In the genomic region with DNA sequence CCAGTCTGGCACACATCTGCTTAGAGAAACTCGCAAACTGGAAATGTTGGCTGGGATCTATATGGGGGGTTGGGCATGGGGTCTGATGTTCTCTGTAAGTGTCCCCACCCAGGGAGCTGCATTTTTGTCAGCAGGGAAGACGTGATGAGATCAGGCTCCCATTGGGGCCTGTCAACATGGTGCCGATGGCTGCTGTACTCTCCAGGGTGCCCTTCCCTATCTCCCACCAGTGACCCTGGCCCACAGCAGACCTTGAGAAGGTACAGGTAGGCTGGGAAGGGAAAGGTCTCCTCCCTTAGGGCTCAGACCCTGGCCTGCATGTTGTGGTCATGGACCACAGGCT, we compare ENCODE assay signal across 20 cellular contexts.
A peak's percentile ranks its signal among the peaks of the same experiment; 100 is the strongest.
DNase-seq lines count a peak whose midpoint lies in the region; ATAC-seq, FAIRE-seq and TF ChIP-seq lines count a peak whose summit lies in the region.
"Had no signal": no experiment of that assay in that cellular context is flagged by ENCODE, and none has a peak within 500 bp of the region (broad histone marks: within the 10 kb centered on the region; RNA-seq: fewer than 3 reads in every experiment).

No MANE protein-coding gene starts in this region.

- no peak for TF ChIP-seq RAD21 in A549 (conservative IDR thresholded peaks at IDR 0.05 in 1 of 2, IDR thresholded peaks at IDR 0.05 in 1 of 2)

- no peak for DNase-seq in A549 (ENCODE audit: low read depth in 1 of 2, low spot score in 1 of 2)
- no peak for DNase-seq in SJCRH30
- DNase-seq in progenitor cell of endocrine pancreas (ENCODE audit: low spot score, unreplicated experiment) = peak; percentile 7
- no peak for DNase-seq in tibial nerve (ENCODE audit: low spot score in 2 of 2)
- DNase-seq: activated CD4-positive, alpha-beta T cell treated with anti-CD3 and anti-CD28 coated beads, Interleukin-2, amount 10 ng/mL, durations not matched to agents 7 days and 5 days; activated T-cell treated with anti-CD3 and anti-CD28 coated beads, Interleukin-2, amount 50 U/mL, for 24 hours; left ventricle myocardium inferior; naive thymus-derived CD4-positive, alpha-beta T cell; NCI-H1436; RPMI8226; testis had no signal

- peaks cover 5% of the 10 kb centered on the region for H3K27me3 Mint-ChIP-seq in progenitor cell of endocrine pancreas

- H3K4me3 Mint-ChIP-seq in progenitor cell of endocrine pancreas (ENCODE audit: low read depth) = no peak overlapping the region
- H3K4me3 Mint-ChIP-seq: activated CD4-positive, alpha-beta T cell treated with anti-CD3 and anti-CD28 coated beads, Interleukin-2, amount 10 ng/mL, durations not matched to agents 7 days and 5 days; activated naive CD8-positive, alpha-beta T cell; activated T-cell treated with anti-CD3 and anti-CD28 coated beads, Interleukin-2, amount 50 U/mL, for 24 hours; dendritic cell treated with granulocyte-macrophage colony-stimulating factor and Interleukin-4, amounts not matched to agents 40 ng/mL and 50 ng/mL, for 4 days; naive thymus-derived CD4-positive, alpha-beta T cell had no signal

- ATAC-seq in A549 (no peak), gastroesophageal sphincter (no peak), GM21786 (IDR thresholded peaks at IDR 0.05; ENCODE audit: unreplicated experiment) (no peak), GM21825 (IDR thresholded peaks at IDR 0.05; ENCODE audit: unreplicated experiment) (no peak), HG03571 (IDR thresholded peaks at IDR 0.05; ENCODE audit: unreplicated experiment) (no peak)
- ATAC-seq: naive thymus-derived CD4-positive, alpha-beta T cell had no signal

- H3K4me1 ChIP-seq in A549 (peaks cover 19% of the 10 kb centered on the region), SJCRH30 (peaks cover 84% of the 10 kb centered on the region), gastroesophageal sphincter (peaks cover 0 to 45% (median 8%) of the 10 kb centered on the region in 3 donors), tibial nerve (no peaks in the 10 kb centered on the region)
- H3K4me1 ChIP-seq: left ventricle myocardium inferior, testis had no signal

- POLR2A ChIA-PET in A549 (lab: Yijun Ruan, JAX) = no interaction called here

- H3K4me3 ChIP-seq in A549 = no peak overlapping the region
- H3K4me3 ChIP-seq in SJCRH30 = no peak overlapping the region
- no peak overlapping the region for H3K4me3 ChIP-seq in gastroesophageal sphincter
- no peak overlapping the region for H3K4me3 ChIP-seq in tibial nerve
- H3K4me3 ChIP-seq: left ventricle myocardium inferior, spleen, testis had no signal

- peak overlapping the region; percentile 44; the same call in 2 of the 3 replicates for H3K4me2 ChIP-seq in A549

- H3K4me1 Mint-ChIP-seq in progenitor cell of endocrine pancreas (ENCODE audit: low read depth) = peaks cover 9% of the 10 kb centered on the region
- H3K4me1 Mint-ChIP-seq: activated CD4-positive, alpha-beta T cell treated with anti-CD3 and anti-CD28 coated beads, Interleukin-2, amount 10 ng/mL, durations not matched to agents 7 days and 5 days; naive thymus-derived CD4-positive, alpha-beta T cell had no signal

- TF ChIP-seq EP300 in A549 (IDR thresholded peaks at IDR 0.05) (no peak), gastroesophageal sphincter (IDR thresholded peaks at IDR 0.05) (no peak), tibial nerve (IDR thresholded peaks at IDR 0.05) (no peak)

- TF ChIP-seq POLR2A in A549 (IDR thresholded peaks at IDR 0.05; ENCODE audit: low read length) (no peak), gastroesophageal sphincter (IDR thresholded peaks at IDR 0.05) (no peak), tibial nerve (IDR thresholded peaks at IDR 0.05) (no peak)

- H3K9me3 ChIP-seq in A549 (no peaks in the 10 kb centered on the region), SJCRH30 (replicated peaks) (no peaks in the 10 kb centered on the region), gastroesophageal sphincter (no peaks in the 10 kb centered on the region), tibial nerve (no peaks in the 10 kb centered on the region)
- H3K9me3 ChIP-seq: left ventricle myocardium inferior, spleen, testis had no signal

- 100% methylated on average over 3 of the region's 3 CpGs for WGBS in A549 (ENCODE audit: missing lambda C conversion rate)
- WGBS in gastroesophageal sphincter (ENCODE audit: low coverage in 1 of 2), 2 donors = 43% methylated on average over 1 of the region's 3 CpGs; no CpG with 5 or more reads in 1 of the 2 donors
- whole genome bisulfite sequencing in tibial nerve, 2 donors = 82 to 93% methylated on average over 1 to 3 of the region's 3 CpGs

- H3K27ac ChIP-seq in A549 (peak overlapping the region; percentile 62 to 83; a peak in 4 of 6 replicates), SJCRH30 (peak overlapping the region; percentile 71), gastroesophageal sphincter (peak overlapping the region in 3 of 4 donors; percentile 63 to 73 (median 69)), tibial nerve (no peak overlapping the region)
- H3K27ac ChIP-seq: left ventricle myocardium inferior, testis had no signal

- TF ChIP-seq CTCF in A549 (IDR thresholded peaks at IDR 0.05) (no peak), gastroesophageal sphincter (IDR thresholded peaks at IDR 0.05) (no peak), progenitor cell of endocrine pancreas (IDR thresholded peaks at IDR 0.05; ENCODE audit: unreplicated experiment) (no peak), tibial nerve (IDR thresholded peaks at IDR 0.05) (no peak)

- H3K27me3 ChIP-seq in SJCRH30 (no peaks in the 10 kb centered on the region), gastroesophageal sphincter (no peaks in the 10 kb centered on the region), tibial nerve (no peaks in the 10 kb centered on the region)
- H3K27me3 ChIP-seq: brain microvascular endothelial cell, testis had no signal

- H3K36me3 Mint-ChIP-seq in progenitor cell of endocrine pancreas (ENCODE audit: insufficient read depth) = no peaks in the 10 kb centered on the region
- H3K36me3 Mint-ChIP-seq: activated naive CD8-positive, alpha-beta T cell; naive thymus-derived CD4-positive, alpha-beta T cell had no signal

- no peak overlapping the region for H3K27ac Mint-ChIP-seq in progenitor cell of endocrine pancreas
- H3K27ac Mint-ChIP-seq: activated CD4-positive, alpha-beta T cell treated with anti-CD3 and anti-CD28 coated beads, Interleukin-2, amount 10 ng/mL, durations not matched to agents 7 days and 5 days; activated naive CD8-positive, alpha-beta T cell; activated T-cell treated with anti-CD3 and anti-CD28 coated beads, Interleukin-2, amount 50 U/mL, for 24 hours; naive thymus-derived CD4-positive, alpha-beta T cell had no signal

- CTCF ChIA-PET in A549 (lab: Yijun Ruan, JAX) = interaction anchor here (0.7 to 6.1 kb wide), 6 partner anchors 13 to 97 kb away, joined by 3 to 40 read pairs (median 4); no protein-coding TSS in a partner anchor

- no peak for FAIRE-seq in A549 (lab: Jason Lieb, UNC)
- FAIRE-seq: GM12892 had no signal

- no peaks in the 10 kb centered on the region for H3K9me3 Mint-ChIP-seq in progenitor cell of endocrine pancreas (ENCODE audit: low read depth)
- H3K9me3 Mint-ChIP-seq: activated CD4-positive, alpha-beta T cell treated with anti-CD3 and anti-CD28 coated beads, Interleukin-2, amount 10 ng/mL, durations not matched to agents 7 days and 5 days; activated T-cell treated with anti-CD3 and anti-CD28 coated beads, Interleukin-2, amount 50 U/mL, for 24 hours; dendritic cell treated with granulocyte-macrophage colony-stimulating factor and Interleukin-4, amounts not matched to agents 40 ng/mL and 50 ng/mL, for 4 days had no signal

- no peaks in the 10 kb centered on the region for H3K36me3 ChIP-seq in SJCRH30
- H3K36me3 ChIP-seq in gastroesophageal sphincter = no peaks in the 10 kb centered on the region
- no peaks in the 10 kb centered on the region for H3K36me3 ChIP-seq in tibial nerve
- H3K36me3 ChIP-seq: brain microvascular endothelial cell, left ventricle myocardium inferior, spleen had no signal

TF ChIP-seq in A549, 52 proteins besides CTCF, POLR2A, EP300 and RAD21:
- TF ChIP-seq MAZ (IDR thresholded peaks at IDR 0.05; ENCODE audit: borderline replicate concordance, low read depth, low read length) = no peak
- TF ChIP-seq, protein P1, sequence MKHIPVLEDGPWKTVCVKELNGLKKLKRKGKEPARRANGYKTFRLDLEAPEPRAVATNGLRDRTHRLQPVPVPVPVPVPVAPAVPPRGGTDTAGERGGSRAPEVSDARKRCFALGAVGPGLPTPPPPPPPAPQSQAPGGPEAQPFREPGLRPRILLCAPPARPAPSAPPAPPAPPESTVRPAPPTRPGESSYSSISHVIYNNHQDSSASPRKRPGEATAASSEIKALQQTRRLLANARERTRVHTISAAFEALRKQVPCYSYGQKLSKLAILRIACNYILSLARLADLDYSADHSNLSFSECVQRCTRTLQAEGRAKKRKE (CRISPR knock-in tag; IDR thresholded peaks at IDR 0.05; ENCODE audit: low read depth) = no peak
- no peak for TF ChIP-seq POLR2AphosphoS2 (conservative IDR thresholded peaks at IDR 0.05; ENCODE audit: low read length)
- TF ChIP-seq TFCP2L1 (CRISPR knock-in tag; IDR thresholded peaks at IDR 0.05) = no peak
- no peak for TF ChIP-seq HEYL (CRISPR knock-in tag; IDR thresholded peaks at IDR 0.05)
- TF ChIP-seq TP53 (CRISPR knock-in tag; IDR thresholded peaks at IDR 0.05) = no peak
- TF ChIP-seq, protein P2, sequence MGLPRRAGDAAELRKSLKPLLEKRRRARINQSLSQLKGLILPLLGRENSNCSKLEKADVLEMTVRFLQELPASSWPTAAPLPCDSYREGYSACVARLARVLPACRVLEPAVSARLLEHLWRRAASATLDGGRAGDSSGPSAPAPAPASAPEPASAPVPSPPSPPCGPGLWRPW (IDR thresholded peaks at IDR 0.05) = no peak
- TF ChIP-seq BHLHE40 (IDR thresholded peaks at IDR 0.05; ENCODE audit: low read depth, low read length) = no peak
- TF ChIP-seq ZC3H11A (IDR thresholded peaks at IDR 0.05) = no peak
- TF ChIP-seq ZSCAN20 (CRISPR knock-in tag; IDR thresholded peaks at IDR 0.05) = no peak
- TF ChIP-seq, protein P3, sequence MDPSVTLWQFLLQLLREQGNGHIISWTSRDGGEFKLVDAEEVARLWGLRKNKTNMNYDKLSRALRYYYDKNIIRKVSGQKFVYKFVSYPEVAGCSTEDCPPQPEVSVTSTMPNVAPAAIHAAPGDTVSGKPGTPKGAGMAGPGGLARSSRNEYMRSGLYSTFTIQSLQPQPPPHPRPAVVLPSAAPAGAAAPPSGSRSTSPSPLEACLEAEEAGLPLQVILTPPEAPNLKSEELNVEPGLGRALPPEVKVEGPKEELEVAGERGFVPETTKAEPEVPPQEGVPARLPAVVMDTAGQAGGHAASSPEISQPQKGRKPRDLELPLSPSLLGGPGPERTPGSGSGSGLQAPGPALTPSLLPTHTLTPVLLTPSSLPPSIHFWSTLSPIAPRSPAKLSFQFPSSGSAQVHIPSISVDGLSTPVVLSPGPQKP (IDR thresholded peaks at IDR 0.05; ENCODE audit: low read depth, low read length) = no peak
- TF ChIP-seq JUNB (IDR thresholded peaks at IDR 0.05) = no peak
- TF ChIP-seq, protein P4, sequence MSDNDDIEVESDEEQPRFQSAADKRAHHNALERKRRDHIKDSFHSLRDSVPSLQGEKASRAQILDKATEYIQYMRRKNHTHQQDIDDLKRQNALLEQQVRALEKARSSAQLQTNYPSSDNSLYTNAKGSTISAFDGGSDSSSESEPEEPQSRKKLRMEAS (IDR thresholded peaks at IDR 0.05) = no peak
- no peak for TF ChIP-seq RNF2 (IDR thresholded peaks at IDR 0.05; ENCODE audit: borderline replicate concordance, low read depth)

Comparison
In these comparisons a context has a peak if more than half of its experiments do, and no peak if none do; other contexts are left out.
1. H3K27ac ChIP-seq: peak in A549 (2 of 2), SJCRH30 (single experiment) and gastroesophageal sphincter (3 of 4); none in tibial nerve (0 of 4).